12 cellular contexts compared by ENCODE assay signal in genomic region chr3:23877324-23877980, GRCh38.
DNase-seq lines count a peak whose midpoint lies in the region; TF ChIP-seq lines count a peak whose summit lies in the region.
"Had no signal": no experiment of that assay in that cellular context is flagged by ENCODE, and none has a peak within 500 bp of the region (broad histone marks: within the 10 kb centered on the region; RNA-seq: fewer than 3 reads in every experiment).

No MANE protein-coding gene starts in this region.

- peak overlapping the region; percentile 8 for H3K27ac ChIP-seq in neutrophil
- H3K27ac ChIP-seq: transverse colon had no signal

- H3K36me3 ChIP-seq in neutrophil: peaks cover under 1% of the 10 kb centered on the region
- H3K36me3 ChIP-seq: transverse colon had no signal

- TF ChIP-seq CTCF in neutrophil (IDR thresholded peaks at IDR 0.05): no peak

- DNase-seq in ELR (ENCODE audit: low read depth) (peak; percentile 74), NOMO-1 treated with DMSO at 0.1 percent for 48 hours (lab: John Stamatoyannopoulos, UW; ENCODE audit: unreplicated experiment) (peak; percentile 81), epidermal melanocyte (ENCODE audit: insufficient read length, low spot score) (peak; percentile 64), activated T-cell treated with anti-CD3 and anti-CD28 coated beads for 4 hours (no peak), T-helper 9 cell (no peak), NCI-H1694 treated with DMSO at 0.1 percent for 48 hours (lab: John Stamatoyannopoulos, UW) (no peak)
- no peak for DNase-seq in activated CD4-positive, alpha-beta T cell treated with anti-CD3 and anti-CD28 coated beads for 4 hours
- DNase-seq: activated CD4-positive, alpha-beta T cell treated with anti-CD3 and anti-CD28 coated beads, Interleukin-2, amount 10 ng/mL, durations not matched to agents 24 days and 14 days; islet precursor cell; NCI-H748 treated with DMSO at 0.1 percent for 48 hours; transverse colon had no signal

- no peak overlapping the region for H3K4me3 ChIP-seq in neutrophil (ENCODE audit: low read depth in 1 of 2, low read length in 1 of 2)
- H3K4me3 ChIP-seq: transverse colon had no signal

- H3K27me3 ChIP-seq in neutrophil: no peaks in the 10 kb centered on the region
- H3K27me3 ChIP-seq: transverse colon had no signal

- no peaks in the 10 kb centered on the region for H3K9me3 ChIP-seq in neutrophil
- H3K9me3 ChIP-seq: transverse colon had no signal

- H3K4me1 ChIP-seq in neutrophil (ENCODE audit: control insufficient read depth in 1 of 2, insufficient read depth in 1 of 2, low read depth in 1 of 2, low read length in 1 of 2): peaks cover 36 to 51% of the 10 kb centered on the region in 2 experiments

Comparison
In these comparisons a context has a peak if more than half of its experiments do, and no peak if none do; other contexts are left out.
1. DNase-seq: peak in ELR (single experiment), NOMO-1 treated with DMSO at 0.1 percent for 48 hours (single experiment) and epidermal melanocyte (single experiment); none in activated T-cell treated with anti-CD3 and anti-CD28 coated beads for 4 hours (single experiment), activated CD4-positive, alpha-beta T cell treated with anti-CD3 and anti-CD28 coated beads for 4 hours (0 of 2), T-helper 9 cell (single experiment) and NCI-H1694 treated with DMSO at 0.1 percent for 48 hours (single experiment).